ENCODE assay signal across 1 cellular context in the genomic region with DNA sequence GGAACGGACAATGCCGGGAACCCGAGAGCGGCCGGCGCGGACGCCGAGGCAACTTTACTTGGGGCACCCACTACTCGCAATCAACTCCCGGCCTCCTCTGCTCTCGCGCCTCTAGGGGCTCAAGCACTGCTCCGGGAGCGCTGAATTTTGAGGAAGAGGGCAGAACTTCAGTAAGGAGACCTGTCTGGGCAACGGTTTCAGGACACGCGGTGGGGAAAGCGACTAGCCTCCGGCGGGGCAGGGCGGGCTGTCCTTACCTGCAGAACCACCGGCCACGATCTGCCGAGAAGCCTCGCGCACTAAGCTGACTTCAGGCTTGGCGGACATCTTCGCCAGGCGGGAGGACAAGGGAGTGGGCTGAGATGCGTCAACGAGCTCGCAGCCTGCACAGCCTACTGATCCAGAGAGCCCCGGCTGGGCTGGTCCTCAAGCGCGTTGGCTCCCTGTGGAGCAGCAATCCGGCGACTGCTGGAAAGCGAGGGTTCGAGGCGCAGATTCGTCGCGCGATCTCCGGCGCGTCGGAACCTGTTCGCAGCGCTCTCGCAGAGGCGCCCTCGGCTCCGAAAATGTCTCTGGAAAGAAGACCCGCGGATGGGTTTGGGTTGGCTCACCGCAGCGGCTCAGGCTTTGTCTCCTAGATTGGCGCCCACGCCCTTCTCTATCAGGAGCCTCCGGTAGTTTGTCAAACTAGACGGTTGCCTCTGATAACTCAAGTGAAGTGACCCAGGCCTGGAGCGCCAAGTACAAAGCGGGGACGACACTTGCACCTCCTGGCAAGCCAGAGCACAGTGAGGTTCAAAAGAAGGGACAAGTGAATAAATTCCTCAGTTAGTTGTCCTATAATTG.
TF ChIP-seq lines count a peak whose summit lies in the region.

A gene (minus strand): TSS at position 583 of the 846 bp plus-strand sequence.

TF ChIP-seq in K562, 482 proteins besides CTCF, POLR2A, EP300 and RAD21 (continued from another document):
- TF ChIP-seq, protein P1, sequence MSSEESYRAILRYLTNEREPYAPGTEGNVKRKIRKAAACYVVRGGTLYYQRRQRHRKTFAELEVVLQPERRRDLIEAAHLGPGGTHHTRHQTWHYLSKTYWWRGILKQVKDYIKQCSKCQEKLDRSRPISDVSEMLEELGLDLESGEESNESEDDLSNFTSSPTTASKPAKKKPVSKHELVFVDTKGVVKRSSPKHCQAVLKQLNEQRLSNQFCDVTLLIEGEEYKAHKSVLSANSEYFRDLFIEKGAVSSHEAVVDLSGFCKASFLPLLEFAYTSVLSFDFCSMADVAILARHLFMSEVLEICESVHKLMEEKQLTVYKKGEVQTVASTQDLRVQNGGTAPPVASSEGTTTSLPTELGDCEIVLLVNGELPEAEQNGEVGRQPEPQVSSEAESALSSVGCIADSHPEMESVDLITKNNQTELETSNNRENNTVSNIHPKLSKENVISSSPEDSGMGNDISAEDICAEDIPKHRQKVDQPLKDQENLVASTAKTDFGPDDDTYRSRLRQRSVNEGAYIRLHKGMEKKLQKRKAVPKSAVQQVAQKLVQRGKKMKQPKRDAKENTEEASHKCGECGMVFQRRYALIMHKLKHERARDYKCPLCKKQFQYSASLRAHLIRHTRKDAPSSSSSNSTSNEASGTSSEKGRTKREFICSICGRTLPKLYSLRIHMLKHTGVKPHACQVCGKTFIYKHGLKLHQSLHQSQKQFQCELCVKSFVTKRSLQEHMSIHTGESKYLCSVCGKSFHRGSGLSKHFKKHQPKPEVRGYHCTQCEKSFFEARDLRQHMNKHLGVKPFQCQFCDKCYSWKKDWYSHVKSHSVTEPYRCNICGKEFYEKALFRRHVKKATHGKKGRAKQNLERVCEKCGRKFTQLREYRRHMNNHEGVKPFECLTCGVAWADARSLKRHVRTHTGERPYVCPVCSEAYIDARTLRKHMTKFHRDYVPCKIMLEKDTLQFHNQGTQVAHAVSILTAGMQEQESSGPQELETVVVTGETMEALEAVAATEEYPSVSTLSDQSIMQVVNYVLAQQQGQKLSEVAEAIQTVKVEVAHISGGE (CRISPR knock-in tag; IDR thresholded peaks at IDR 0.05): peak; percentile 90 to 98 (median 97)
- TF ChIP-seq, protein P2, sequence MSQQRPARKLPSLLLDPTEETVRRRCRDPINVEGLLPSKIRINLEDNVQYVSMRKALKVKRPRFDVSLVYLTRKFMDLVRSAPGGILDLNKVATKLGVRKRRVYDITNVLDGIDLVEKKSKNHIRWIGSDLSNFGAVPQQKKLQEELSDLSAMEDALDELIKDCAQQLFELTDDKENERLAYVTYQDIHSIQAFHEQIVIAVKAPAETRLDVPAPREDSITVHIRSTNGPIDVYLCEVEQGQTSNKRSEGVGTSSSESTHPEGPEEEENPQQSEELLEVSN (IDR thresholded peaks at IDR 0.05; ENCODE audit: borderline replicate concordance in 1 of 2, extremely low read depth in 1 of 2, insufficient read depth in 1 of 2, insufficient read length in 1 of 2, low read depth in 1 of 2, low read length in 1 of 2, poor library complexity in 1 of 2, severe bottlenecking in 1 of 2): peak in 1 of 2 experiments; percentile 23
- peak; percentile 42; the same call in 1 of the 2 replicates for TF ChIP-seq C11orf30 (IDR thresholded peaks at IDR 0.05; ENCODE audit: low read depth)
- TF ChIP-seq, protein P3, sequence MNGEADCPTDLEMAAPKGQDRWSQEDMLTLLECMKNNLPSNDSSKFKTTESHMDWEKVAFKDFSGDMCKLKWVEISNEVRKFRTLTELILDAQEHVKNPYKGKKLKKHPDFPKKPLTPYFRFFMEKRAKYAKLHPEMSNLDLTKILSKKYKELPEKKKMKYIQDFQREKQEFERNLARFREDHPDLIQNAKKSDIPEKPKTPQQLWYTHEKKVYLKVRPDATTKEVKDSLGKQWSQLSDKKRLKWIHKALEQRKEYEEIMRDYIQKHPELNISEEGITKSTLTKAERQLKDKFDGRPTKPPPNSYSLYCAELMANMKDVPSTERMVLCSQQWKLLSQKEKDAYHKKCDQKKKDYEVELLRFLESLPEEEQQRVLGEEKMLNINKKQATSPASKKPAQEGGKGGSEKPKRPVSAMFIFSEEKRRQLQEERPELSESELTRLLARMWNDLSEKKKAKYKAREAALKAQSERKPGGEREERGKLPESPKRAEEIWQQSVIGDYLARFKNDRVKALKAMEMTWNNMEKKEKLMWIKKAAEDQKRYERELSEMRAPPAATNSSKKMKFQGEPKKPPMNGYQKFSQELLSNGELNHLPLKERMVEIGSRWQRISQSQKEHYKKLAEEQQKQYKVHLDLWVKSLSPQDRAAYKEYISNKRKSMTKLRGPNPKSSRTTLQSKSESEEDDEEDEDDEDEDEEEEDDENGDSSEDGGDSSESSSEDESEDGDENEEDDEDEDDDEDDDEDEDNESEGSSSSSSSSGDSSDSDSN (IDR thresholded peaks at IDR 0.05; ENCODE audit: borderline replicate concordance in 1 of 2, low read depth in 2 of 2, low read length in 2 of 2): peak; percentile 92; a peak in 3 of 4 replicates
- TF ChIP-seq ZEB2 (IDR thresholded peaks at IDR 0.05): peak; percentile 75
- TF ChIP-seq NCOA2 (IDR thresholded peaks at IDR 0.05; ENCODE audit: partially characterized antibody in 2 of 2): no peak
- peak; percentile 38; the same call in 1 of the 2 replicates for TF ChIP-seq RNF2 (IDR thresholded peaks at IDR 0.05)
- TF ChIP-seq EGR1 (conservative IDR thresholded peaks at IDR 0.05): 0 out of 2 replicates have a peak, but pooled peaks have one; percentile 61
- TF ChIP-seq, protein P4, sequence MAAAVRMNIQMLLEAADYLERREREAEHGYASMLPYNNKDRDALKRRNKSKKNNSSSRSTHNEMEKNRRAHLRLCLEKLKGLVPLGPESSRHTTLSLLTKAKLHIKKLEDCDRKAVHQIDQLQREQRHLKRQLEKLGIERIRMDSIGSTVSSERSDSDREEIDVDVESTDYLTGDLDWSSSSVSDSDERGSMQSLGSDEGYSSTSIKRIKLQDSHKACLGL (CRISPR knock-in tag; IDR thresholded peaks at IDR 0.05; ENCODE audit: borderline replicate concordance, poor library complexity, severe bottlenecking): no peak
